ENCODE assay signal across 13 cellular contexts in the genomic region with DNA sequence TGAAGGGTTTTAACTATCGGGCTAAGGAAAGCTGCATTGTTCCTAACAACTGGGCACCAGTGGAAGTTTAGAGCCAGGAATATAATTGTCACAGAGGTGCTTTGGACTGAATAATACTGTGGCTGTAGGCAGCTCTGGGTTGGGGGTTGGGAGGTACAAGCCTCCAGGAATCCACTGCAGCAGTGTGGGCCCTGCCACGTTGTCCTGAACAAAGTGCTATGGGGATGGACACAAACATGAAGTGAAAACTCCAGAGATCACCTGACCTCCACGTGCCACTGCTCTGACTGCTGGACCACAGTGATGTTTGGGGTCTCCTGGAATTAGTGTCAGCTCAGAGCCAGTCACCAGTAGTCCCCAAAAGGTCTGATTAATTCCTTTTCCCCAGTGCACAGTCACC.
DNase-seq lines count a peak whose midpoint lies in the region; ATAC-seq, FAIRE-seq and TF ChIP-seq lines count a peak whose summit lies in the region.
"Had no signal": no experiment of that assay in that cellular context is flagged by ENCODE, and none has a peak within 500 bp of the region (broad histone marks: within the 10 kb centered on the region; RNA-seq: fewer than 3 reads in every experiment).

No MANE protein-coding gene starts in this region.

- no peak overlapping the region for H3K9ac ChIP-seq in BLaER1 treated with 17β-estradiol and CSF1 and Interleukin-3, amounts not matched to agents 10 nM and 100 nM
- H3K9ac ChIP-seq in GM12878 (ENCODE audit: control insufficient read depth, insufficient read depth, low read length), result peak overlapping the region; percentile 52

- SMC1A ChIA-PET in GM12878 (lab: Charles Lee; ENCODE audit: uncharacterized antibody, unreplicated experiment), result interaction anchor here (0.8 to 4.7 kb wide), 6 partner anchors 13 to 106 kb away, joined by 3 to 39 read pairs (median 3); no protein-coding TSS in a partner anchor

- peaks cover 0 to 58% (median 18%) of the 10 kb centered on the region in 11 experiments; a peak in 9 of 22 replicates for H4K20me1 ChIP-seq in BLaER1 treated with 17β-estradiol and CSF1 and Interleukin-3, amounts not matched to agents 10 nM and 100 nM
- H4K20me1 ChIP-seq in GM12878 (ENCODE audit: control insufficient read depth, insufficient read depth), result no peaks in the 10 kb centered on the region

- DNase-seq in NCI-H1105 treated with DMSO at 0.1 percent for 48 hours (lab: John Stamatoyannopoulos, UW), result peak; percentile 62
- no peak for DNase-seq in NCI-H1105 (lab: John Stamatoyannopoulos, UW)
- DNase-seq in NCI-H69 (lab: John Stamatoyannopoulos, UW), result peak; percentile 49
- DNase-seq in GM12878 (ENCODE audit: low read depth, low spot score), result no peak
- DNase-seq in NCI-H1436 (lab: John Stamatoyannopoulos, UW), result no peak
- no peak for DNase-seq in central memory CD4-positive, alpha-beta T cell
- DNase-seq: lower lobe of right lung, NCI-H187, ovary, PC-9 had no signal

- no peaks in the 10 kb centered on the region for H3K27me3 ChIP-seq in BLaER1 treated with 17β-estradiol and CSF1 and Interleukin-3, amounts not matched to agents 10 nM and 100 nM
- no peaks in the 10 kb centered on the region for H3K27me3 ChIP-seq in GM12878 (replicated peaks in 1 of 2; ENCODE audit: control insufficient read depth in 2 of 2, insufficient read depth in 2 of 2, low read length in 1 of 2)
- H3K27me3 ChIP-seq: ovary had no signal

- H3K79me2 ChIP-seq in GM12878 (ENCODE audit: control insufficient read depth, insufficient read depth, low read length), result peaks cover 91% of the 10 kb centered on the region

- no peak overlapping the region for H3K4me3 ChIP-seq in BLaER1 treated with 17β-estradiol and CSF1 and Interleukin-3, amounts not matched to agents 10 nM and 100 nM
- H3K4me3 ChIP-seq in GM12878, result peak overlapping the region; percentile 36; the same call in 1 of the 2 replicates
- H3K4me3 ChIP-seq: lower lobe of right lung, ovary, PC-9 had no signal

- no peaks in the 10 kb centered on the region for H3K9me3 ChIP-seq in BLaER1 treated with 17β-estradiol and CSF1 and Interleukin-3, amounts not matched to agents 10 nM and 100 nM (replicated peaks in 1 of 11)
- H3K9me3 ChIP-seq in GM12878 (replicated peaks; ENCODE audit: control insufficient read depth, insufficient read depth, low read length), result no peaks in the 10 kb centered on the region
- H3K9me3 ChIP-seq: lower lobe of right lung, ovary had no signal

- POLR2A ChIA-PET in GM12878 (lab: Charles Lee), result interaction anchor here (2.2 kb wide), 2 partner anchors 50 to 103 kb away, joined by 4 to 7 read pairs; no protein-coding TSS in a partner anchor

- no peak for FAIRE-seq in GM12878 (lab: Jason Lieb, UNC)
- FAIRE-seq: urothelium cell line had no signal

- peaks cover 0 to 41% (median 3%) of the 10 kb centered on the region in 11 experiments; a peak in 9 of 22 replicates for H3K36me3 ChIP-seq in BLaER1 treated with 17β-estradiol and CSF1 and Interleukin-3, amounts not matched to agents 10 nM and 100 nM
- H3K36me3 ChIP-seq in GM12878 (ENCODE audit: control insufficient read depth in 2 of 2, insufficient read depth in 2 of 2, low read length in 1 of 2), result peaks cover 5% of the 10 kb centered on the region in 2 experiments; a peak in 2 of 4 replicates
- H3K36me3 ChIP-seq: lower lobe of right lung, ovary had no signal

- no peak for TF ChIP-seq POLR2A in GM12878 (IDR thresholded peaks at IDR 0.05; ENCODE audit: low read depth, low read length)

- CTCF ChIA-PET in GM12878 (lab: Yijun Ruan, JAX), result interaction anchor here (1.1 to 2.1 kb wide), 2 partner anchors 109 to 114 kb away, joined by 3 to 5 read pairs; no protein-coding TSS in a partner anchor

- no peak for TF ChIP-seq RAD21 in GM12878 (IDR thresholded peaks at IDR 0.05; ENCODE audit: insufficient read depth, low read depth, low read length)

- RAD21 ChIA-PET in GM12878 (lab: Charles Lee; ENCODE audit: unreplicated experiment), result interaction anchor here (4.4 kb wide), 1 partner anchor 46 kb away, joined by 15 read pairs; no protein-coding TSS in a partner anchor

- no peak for TF ChIP-seq CTCF in GM12878 (IDR thresholded peaks at IDR 0.05 in 2 of 3, conservative IDR thresholded peaks at IDR 0.05 in 1 of 3; ENCODE audit: control insufficient read depth in 2 of 3, extremely low read depth in 1 of 3, insufficient read depth in 1 of 3, low read depth in 3 of 3, low read length in 3 of 3)

- TF ChIP-seq EP300 in GM12878 (IDR thresholded peaks at IDR 0.05; ENCODE audit: borderline replicate concordance in 1 of 2, control insufficient read depth in 1 of 2, low read depth in 2 of 2, low read length in 2 of 2), result no peak

- peaks cover 43 to 57% (median 48%) of the 10 kb centered on the region in 10 experiments for H3K4me1 ChIP-seq in BLaER1 treated with 17β-estradiol and CSF1 and Interleukin-3, amounts not matched to agents 10 nM and 100 nM
- peaks cover 65% of the 10 kb centered on the region for H3K4me1 ChIP-seq in GM12878 (ENCODE audit: control insufficient read depth, insufficient read depth, low read length)

- WGBS in GM12878 (ENCODE audit: insufficient coverage, insufficient replicate concordance, low lambda C conversion rate, missing lambda C conversion rate), result 51% methylated on average over 3 of the region's 3 CpGs

- intact Hi-C loops in GM12878 (cut with micrococcal nuclease; ENCODE audit: unreplicated experiment), result loop anchor here (5.0 kb wide), 1 partner anchor 46 kb away; no protein-coding TSS in a partner anchor

- in situ Hi-C loops in GM12878 (cut with MboI), result no loop called here

- ATAC-seq in GM12878 (peak; percentile 15; the same call in 2 of the 3 replicates), GM18868 (IDR thresholded peaks at IDR 0.05; ENCODE audit: unreplicated experiment) (no peak)
- ATAC-seq: lower lobe of right lung had no signal

- 0 out of 22 replicates have a peak overlapping the region, but pooled peaks of 2 of the 11 experiments have one; percentile 2 to 3 for H3K27ac ChIP-seq in BLaER1 treated with 17β-estradiol and CSF1 and Interleukin-3, amounts not matched to agents 10 nM and 100 nM
- peak overlapping the region; percentile 53 for H3K27ac ChIP-seq in GM12878 (ENCODE audit: control insufficient read depth, insufficient read depth)
- H3K27ac ChIP-seq: lower lobe of right lung, ovary, PC-9 had no signal

- no TSS peak for BruUV-seq in GM12878 (replicated peaks; lab: Mats Ljungman, UMichigan)

- peak overlapping the region in 9 of 11 experiments; percentile 13 to 74 (median 31); a peak in 12 of 22 replicates for H3K4me2 ChIP-seq in BLaER1 treated with 17β-estradiol and CSF1 and Interleukin-3, amounts not matched to agents 10 nM and 100 nM
- peak overlapping the region; percentile 75 for H3K4me2 ChIP-seq in GM12878 (ENCODE audit: control insufficient read depth, insufficient read depth)
- H3K4me2 ChIP-seq: PC-9 had no signal

- H2AFZ ChIP-seq in GM12878 (ENCODE audit: control insufficient read depth, low read depth, low read length), result no peak overlapping the region
- H2AFZ ChIP-seq: PC-9 had no signal

TF ChIP-seq in GM12878, 131 proteins besides CTCF, POLR2A, EP300 and RAD21 (continues in another document):
- TF ChIP-seq BHLHE40 (IDR thresholded peaks at IDR 0.05; ENCODE audit: borderline replicate concordance in 1 of 2, low read depth in 2 of 2, low read length in 1 of 2), result peak; percentile 79 to 81
- TF ChIP-seq, protein P1, sequence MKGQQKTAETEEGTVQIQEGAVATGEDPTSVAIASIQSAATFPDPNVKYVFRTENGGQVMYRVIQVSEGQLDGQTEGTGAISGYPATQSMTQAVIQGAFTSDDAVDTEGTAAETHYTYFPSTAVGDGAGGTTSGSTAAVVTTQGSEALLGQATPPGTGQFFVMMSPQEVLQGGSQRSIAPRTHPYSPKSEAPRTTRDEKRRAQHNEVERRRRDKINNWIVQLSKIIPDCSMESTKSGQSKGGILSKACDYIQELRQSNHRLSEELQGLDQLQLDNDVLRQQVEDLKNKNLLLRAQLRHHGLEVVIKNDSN (IDR thresholded peaks at IDR 0.05; ENCODE audit: borderline replicate concordance, extremely low read length, insufficient read depth, low read depth, low read length), result peak; percentile 20
- TF ChIP-seq ZNF24 (IDR thresholded peaks at IDR 0.05), result no peak
- no peak for TF ChIP-seq KDM1A (IDR thresholded peaks at IDR 0.05; ENCODE audit: borderline replicate concordance)
- TF ChIP-seq, protein P2, sequence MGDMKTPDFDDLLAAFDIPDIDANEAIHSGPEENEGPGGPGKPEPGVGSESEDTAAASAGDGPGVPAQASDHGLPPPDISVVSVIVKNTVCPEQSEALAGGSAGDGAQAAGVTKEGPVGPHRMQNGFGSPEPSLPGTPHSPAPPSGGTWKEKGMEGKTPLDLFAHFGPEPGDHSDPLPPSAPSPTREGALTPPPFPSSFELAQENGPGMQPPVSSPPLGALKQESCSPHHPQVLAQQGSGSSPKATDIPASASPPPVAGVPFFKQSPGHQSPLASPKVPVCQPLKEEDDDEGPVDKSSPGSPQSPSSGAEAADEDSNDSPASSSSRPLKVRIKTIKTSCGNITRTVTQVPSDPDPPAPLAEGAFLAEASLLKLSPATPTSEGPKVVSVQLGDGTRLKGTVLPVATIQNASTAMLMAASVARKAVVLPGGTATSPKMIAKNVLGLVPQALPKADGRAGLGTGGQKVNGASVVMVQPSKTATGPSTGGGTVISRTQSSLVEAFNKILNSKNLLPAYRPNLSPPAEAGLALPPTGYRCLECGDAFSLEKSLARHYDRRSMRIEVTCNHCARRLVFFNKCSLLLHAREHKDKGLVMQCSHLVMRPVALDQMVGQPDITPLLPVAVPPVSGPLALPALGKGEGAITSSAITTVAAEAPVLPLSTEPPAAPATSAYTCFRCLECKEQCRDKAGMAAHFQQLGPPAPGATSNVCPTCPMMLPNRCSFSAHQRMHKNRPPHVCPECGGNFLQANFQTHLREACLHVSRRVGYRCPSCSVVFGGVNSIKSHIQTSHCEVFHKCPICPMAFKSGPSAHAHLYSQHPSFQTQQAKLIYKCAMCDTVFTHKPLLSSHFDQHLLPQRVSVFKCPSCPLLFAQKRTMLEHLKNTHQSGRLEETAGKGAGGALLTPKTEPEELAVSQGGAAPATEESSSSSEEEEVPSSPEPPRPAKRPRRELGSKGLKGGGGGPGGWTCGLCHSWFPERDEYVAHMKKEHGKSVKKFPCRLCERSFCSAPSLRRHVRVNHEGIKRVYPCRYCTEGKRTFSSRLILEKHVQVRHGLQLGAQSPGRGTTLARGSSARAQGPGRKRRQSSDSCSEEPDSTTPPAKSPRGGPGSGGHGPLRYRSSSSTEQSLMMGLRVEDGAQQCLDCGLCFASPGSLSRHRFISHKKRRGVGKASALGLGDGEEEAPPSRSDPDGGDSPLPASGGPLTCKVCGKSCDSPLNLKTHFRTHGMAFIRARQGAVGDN (IDR thresholded peaks at IDR 0.05), result peak; percentile 55; the same call in 1 of the 2 replicates
- TF ChIP-seq IKZF2 (IDR thresholded peaks at IDR 0.05), result 0 out of 4 replicates have a peak, but pooled peaks of 1 of the 2 experiments have one; percentile 18
- TF ChIP-seq RAD51 (IDR thresholded peaks at IDR 0.05), result peak; percentile 65

Comparison
In these comparisons a context has a peak if more than half of its experiments do, and no peak if none do; other contexts are left out.
1. DNase-seq: peak in NCI-H1105 treated with DMSO at 0.1 percent for 48 hours (single experiment) and NCI-H69 (single experiment); none in NCI-H1105 (single experiment), GM12878 (single experiment), NCI-H1436 (single experiment) and central memory CD4-positive, alpha-beta T cell (single experiment).